ENCODE assay signal across 11 cellular contexts in genomic region chr1:154977762-154978161, GRCh38. TPM values are rescaled to one million over a fixed set of nuclear protein-coding genes. Genes with fewer than 3 reads are reported as not detected.
DNase-seq lines count a peak whose midpoint lies in the region; ATAC-seq, FAIRE-seq and TF ChIP-seq lines count a peak whose summit lies in the region.
"Not testable (repeated sequence)": the region's sequence is repeated elsewhere in the genome, so short reads cannot be mapped to it uniquely, and the experiment has no call there.
"Had no signal": no experiment of that assay in that cellular context is flagged by ENCODE, and none has a peak within 500 bp of the region (broad histone marks: within the 10 kb centered on the region; RNA-seq: fewer than 3 reads in every experiment).

No MANE protein-coding gene starts in this region.

- H3K27ac ChIP-seq in CD4-positive, CD25-positive, alpha-beta regulatory T cell (ENCODE audit: insufficient read depth, low read length, poor library complexity, severe bottlenecking) = not testable (repeated sequence)
- H3K27ac ChIP-seq in Karpas-422 (ENCODE audit: low read length) (peak overlapping the region; percentile 94), RWPE2 (ENCODE audit: poor library complexity, severe bottlenecking) (peak overlapping the region; percentile 99), K562 (ENCODE audit: extremely low read depth, low read depth, low read length) (peak overlapping the region; percentile 99; the same call in 2 of the 3 replicates)

- H3K9ac ChIP-seq in Karpas-422 (ENCODE audit: low read length) = not testable (repeated sequence)
- peak overlapping the region in 1 of 2 experiments; percentile 97; a peak in 2 of 4 replicates for H3K9ac ChIP-seq in K562 (ENCODE audit: insufficient read depth in 1 of 2, low read depth in 2 of 2, low read length in 2 of 2)

- peak overlapping the region in 3 of 4 donors; percentile 20 to 35 (median 22) for H3K4me3 Mint-ChIP-seq in CD4-positive, CD25-positive, alpha-beta regulatory T cell
- H3K4me3 Mint-ChIP-seq in activated B cell treated with CpG ODN at 0.5 μM for 24 hours = not testable (repeated sequence)
- H3K4me3 Mint-ChIP-seq in activated T-cell treated with anti-CD3 and anti-CD28 coated beads, Interleukin-2, amount 50 U/mL, for 72 hours = peak overlapping the region in 1 of 2 donors; percentile 37
- peak overlapping the region; percentile 46 for H3K4me3 Mint-ChIP-seq in natural killer cell treated with Interleukin-12 subunit alpha and Interleukin-12 subunit beta and Interleukin-15 and Interleukin-18, amount 100 ng/mL, for 72 hours

- H2AFZ ChIP-seq in Karpas-422 (ENCODE audit: low read length); K562 (ENCODE audit: low read depth, low read length): not testable (repeated sequence)

- H3K9me3 ChIP-seq in CD4-positive, CD25-positive, alpha-beta regulatory T cell (ENCODE audit: control insufficient read depth in 2 of 2, low read length in 2 of 2); Karpas-422 (ENCODE audit: low read length); RWPE2 (ENCODE audit: severe bottlenecking); K562 (replicated peaks; ENCODE audit: control insufficient read depth, insufficient read depth, low read depth, low read length): not testable (repeated sequence)

- H3K27me3 Mint-ChIP-seq in CD4-positive, CD25-positive, alpha-beta regulatory T cell; activated B cell treated with CpG ODN at 0.5 μM for 24 hours; activated T-cell treated with anti-CD3 and anti-CD28 coated beads, Interleukin-2, amount 50 U/mL, for 72 hours (ENCODE audit: low read depth); natural killer cell treated with Interleukin-12 subunit alpha and Interleukin-12 subunit beta and Interleukin-15 and Interleukin-18, amount 100 ng/mL, for 72 hours: not testable (repeated sequence)

- not testable (repeated sequence) for H3K9me2 ChIP-seq in Karpas-422 (replicated peaks; ENCODE audit: insufficient read depth, low read length)

- intact Hi-C loops in activated B cell treated with CpG ODN at 0.5 μM for 24 hours (cut with micrococcal nuclease) = loop anchor here (10.0 kb wide), 1 partner anchor 197 kb away; the partner anchor contains the start of genes KRTCAP2 and TRIM46
- intact Hi-C loops in K562 (cut with micrococcal nuclease) = not testable (repeated sequence)

- not testable (repeated sequence) for BruUV-seq in K562 (replicated peaks; lab: Mats Ljungman, UMichigan)

- FAIRE-seq in K562 (lab: Jason Lieb, UNC) = not testable (repeated sequence)

- H3K4me2 ChIP-seq in Karpas-422 (ENCODE audit: low read depth, low read length, poor library complexity, severe bottlenecking) (peak overlapping the region; percentile 23), K562 (ENCODE audit: insufficient read depth, low read length) (peak overlapping the region; percentile 98; the same call in 1 of the 2 replicates)

- H3K36me3 ChIP-seq in CD4-positive, CD25-positive, alpha-beta regulatory T cell (ENCODE audit: control insufficient read depth, insufficient read depth, low read length) = not testable (repeated sequence)
- H3K36me3 ChIP-seq in Karpas-422 (ENCODE audit: insufficient read depth, low read length) (peaks cover 26% of the 10 kb centered on the region), RWPE2 (ENCODE audit: low read depth) (peaks cover 43% of the 10 kb centered on the region), K562 (ENCODE audit: control insufficient read depth, insufficient read depth, low read length) (peaks cover 36% of the 10 kb centered on the region)

- not testable (repeated sequence) for TF ChIP-seq POLR2A in K562 (conservative IDR thresholded peaks at IDR 0.05)

- H3K9me3 Mint-ChIP-seq in CD4-positive, CD25-positive, alpha-beta regulatory T cell; activated B cell treated with CpG ODN at 0.5 μM for 24 hours; activated T-cell treated with anti-CD3 and anti-CD28 coated beads, Interleukin-2, amount 50 U/mL, for 72 hours; natural killer cell treated with Interleukin-12 subunit alpha and Interleukin-12 subunit beta and Interleukin-15 and Interleukin-18, amount 100 ng/mL, for 72 hours: not testable (repeated sequence)

- WGBS in K562 (ENCODE audit: insufficient coverage, low coverage, missing lambda C conversion rate) = 25% methylated on average over 3 of the region's 3 CpGs

- not testable (repeated sequence) for TF ChIP-seq CTCF in RWPE2 (IDR thresholded peaks at IDR 0.05; ENCODE audit: poor library complexity, severe bottlenecking); activated B cell treated with CpG ODN at 0.5 μM for 24 hours (IDR thresholded peaks at IDR 0.05); K562 (IDR thresholded peaks at IDR 0.05 in 2 of 3, conservative IDR thresholded peaks at IDR 0.05 in 1 of 3; ENCODE audit: insufficient read depth in 2 of 3, low read depth in 1 of 3, low read length in 3 of 3)

- DNase-seq in CD4-positive, CD25-positive, alpha-beta regulatory T cell; Karpas-422; RWPE2 (ENCODE audit: low spot score); activated B cell treated with CpG ODN at 0.5 μM for 24 hours; activated T-cell treated with anti-CD3 and anti-CD28 coated beads, Interleukin-2, amount 50 U/mL, for 72 hours; K562 (ENCODE audit: extremely low read depth in 1 of 4, low spot score in 3 of 4); natural killer cell treated with Interleukin-12 subunit alpha and Interleukin-12 subunit beta and Interleukin-15 and Interleukin-18, amount 100 ng/mL, for 72 hours (ENCODE audit: low spot score): not testable (repeated sequence)

- H3K4me3 ChIP-seq in CD4-positive, CD25-positive, alpha-beta regulatory T cell (ENCODE audit: low read depth, low read length); Karpas-422 (ENCODE audit: low read length); RWPE2 (ENCODE audit: severe bottlenecking): not testable (repeated sequence)
- peak overlapping the region; percentile 10; the same call in 1 of the 2 replicates for H3K4me3 ChIP-seq in K562

- not testable (repeated sequence) for H3K9me1 ChIP-seq in K562 (ENCODE audit: control insufficient read depth, insufficient read depth, low read length)

- H3K79me2 ChIP-seq in Karpas-422 (ENCODE audit: low read length) = peaks cover 46% of the 10 kb centered on the region
- H3K79me2 ChIP-seq in K562 (ENCODE audit: control insufficient read depth, insufficient read depth, low read length) = peaks cover 65% of the 10 kb centered on the region

- CTCF ChIA-PET in activated B cell treated with CpG ODN at 0.5 μM for 24 hours (lab: Charles Lee); K562 (lab: Yijun Ruan, JAX; ENCODE audit: low intra/inter-chr PET ratio): not testable (repeated sequence)

- H3K4me1 ChIP-seq in CD4-positive, CD25-positive, alpha-beta regulatory T cell (ENCODE audit: control insufficient read depth, insufficient read depth, low read length, poor library complexity, severe bottlenecking) = peaks cover 33% of the 10 kb centered on the region
- peaks cover 33% of the 10 kb centered on the region for H3K4me1 ChIP-seq in Karpas-422 (ENCODE audit: low read length)
- peaks cover 10% of the 10 kb centered on the region for H3K4me1 ChIP-seq in RWPE2 (ENCODE audit: insufficient read depth, poor library complexity, severe bottlenecking)
- H3K4me1 ChIP-seq in K562 (replicated peaks in 1 of 2; ENCODE audit: control insufficient read depth in 2 of 2, insufficient read depth in 2 of 2, low read length in 2 of 2) = peaks cover 22% of the 10 kb centered on the region in 2 experiments

- not testable (repeated sequence) for H3K36me3 Mint-ChIP-seq in CD4-positive, CD25-positive, alpha-beta regulatory T cell; activated T-cell treated with anti-CD3 and anti-CD28 coated beads, Interleukin-2, amount 50 U/mL, for 72 hours (ENCODE audit: insufficient read depth in 2 of 2); natural killer cell treated with Interleukin-12 subunit alpha and Interleukin-12 subunit beta and Interleukin-15 and Interleukin-18, amount 100 ng/mL, for 72 hours
- H3K36me3 Mint-ChIP-seq in activated B cell treated with CpG ODN at 0.5 μM for 24 hours (ENCODE audit: low read depth) = peaks cover 13% of the 10 kb centered on the region

- TF ChIP-seq RAD21 in K562 (CRISPR knock-in tag; conservative IDR thresholded peaks at IDR 0.05 in 1 of 2, IDR thresholded peaks at IDR 0.05 in 1 of 2) = not testable (repeated sequence)

- TF ChIP-seq EP300 in K562 (IDR thresholded peaks at IDR 0.05; ENCODE audit: low read length) = not testable (repeated sequence)

- H3K4me1 Mint-ChIP-seq in CD4-positive, CD25-positive, alpha-beta regulatory T cell; activated T-cell treated with anti-CD3 and anti-CD28 coated beads, Interleukin-2, amount 50 U/mL, for 72 hours (ENCODE audit: low read depth); natural killer cell treated with Interleukin-12 subunit alpha and Interleukin-12 subunit beta and Interleukin-15 and Interleukin-18, amount 100 ng/mL, for 72 hours (ENCODE audit: low read depth in 2 of 2): not testable (repeated sequence)
- H3K4me1 Mint-ChIP-seq in activated B cell treated with CpG ODN at 0.5 μM for 24 hours = peaks cover 12% of the 10 kb centered on the region

- H4K20me1 ChIP-seq in Karpas-422 (ENCODE audit: insufficient read depth, low read depth, low read length); K562 (replicated peaks; ENCODE audit: control insufficient read depth, insufficient read depth, low read length): not testable (repeated sequence)

- H3K27ac Mint-ChIP-seq in CD4-positive, CD25-positive, alpha-beta regulatory T cell = peak overlapping the region in 1 of 3 donors; percentile 48
- peak overlapping the region; percentile 71 for H3K27ac Mint-ChIP-seq in activated B cell treated with CpG ODN at 0.5 μM for 24 hours
- peak overlapping the region; percentile 55 for H3K27ac Mint-ChIP-seq in activated T-cell treated with anti-CD3 and anti-CD28 coated beads, Interleukin-2, amount 50 U/mL, for 72 hours
- H3K27ac Mint-ChIP-seq in natural killer cell treated with Interleukin-12 subunit alpha and Interleukin-12 subunit beta and Interleukin-15 and Interleukin-18, amount 100 ng/mL, for 72 hours = not testable (repeated sequence)

- not testable (repeated sequence) for H3K27me3 ChIP-seq in CD4-positive, CD25-positive, alpha-beta regulatory T cell (ENCODE audit: control insufficient read depth, insufficient read depth, low read length); Karpas-422 (ENCODE audit: low read length); RWPE2 (ENCODE audit: insufficient read depth, poor library complexity, severe bottlenecking); K562 (ENCODE audit: control insufficient read depth in 2 of 2, insufficient read depth in 2 of 2, low read length in 2 of 2)

- POLR2A ChIA-PET in activated B cell treated with CpG ODN at 0.5 μM for 24 hours (lab: Charles Lee) = interaction anchor here (0.5 to 0.6 kb wide), 2 partner anchors 17 to 706 kb away, joined by 5 to 7 read pairs; no protein-coding TSS in a partner anchor
- POLR2A ChIA-PET in K562 (lab: Yijun Ruan, JAX) = interaction anchor here (1.3 to 8.3 kb wide), 5 partner anchors 12 to 296 kb away, joined by 3 to 80 read pairs (median 16); partner anchors contain the start of genes CLK2, LENEP and PYGO2

- in situ Hi-C loops in K562 (cut with MboI) = not testable (repeated sequence)

- ATAC-seq in CD4-positive, CD25-positive, alpha-beta regulatory T cell (ENCODE audit: low read depth in 2 of 2); RWPE2 (ENCODE audit: low read depth); activated B cell treated with CpG ODN at 0.5 μM for 24 hours (ENCODE audit: low read depth); activated T-cell treated with anti-CD3 and anti-CD28 coated beads, Interleukin-2, amount 50 U/mL, for 72 hours (replicated peaks in 1 of 2); K562; natural killer cell treated with Interleukin-12 subunit alpha and Interleukin-12 subunit beta and Interleukin-15 and Interleukin-18, amount 100 ng/mL, for 72 hours: not testable (repeated sequence)

RNA-seq across cellular contexts. Expression of gene CKS1B, which starts 3.3 kb away (rescaled TPM):
- total RNA-seq in CD4-positive, CD25-positive, alpha-beta regulatory T cell = 8.5 TPM
- 10 to 100 TPM; 51.3 to 60.0 (median 56.4) TPM for polyA plus RNA-seq in CD4-positive, CD25-positive, alpha-beta regulatory T cell
- 110 and 225 TPM in 2 replicates for total RNA-seq in Karpas-422 (2014; rRNA removed; shearing (Covaris generic); ENCODE audit: low replicate concordance)
- 25.3 and 26.6 TPM in 2 replicates for total RNA-seq in activated B cell treated with CpG ODN at 0.5 μM for 24 hours
- 100 to 1,000 TPM; 251 to 304 TPM for total RNA-seq in activated T-cell treated with anti-CD3 and anti-CD28 coated beads, Interleukin-2, amount 50 U/mL, for 72 hours
- 61.9 and 74.9 TPM in 2 replicates for total RNA-seq in K562 (2011; cell fraction: chromatin; rRNA removed; ENCODE audit: low replicate concordance)
- 70.0 and 71.3 TPM in 2 replicates for total RNA-seq in K562 (2011; cell fraction: nucleolus; rRNA removed)
- total RNA-seq in K562 (2011; cell fraction: nucleoplasm; rRNA removed) = 120 and 182 TPM in 2 replicates
- 215 and 262 TPM in 2 replicates for total RNA-seq in K562 (2014; rRNA removed)
- 364 and 410 TPM in 2 replicates for total RNA-seq in K562 (2014; rRNA removed; fragmentation: Illumina TruSeq; extraction: Trizol)
- total RNA-seq in K562 (2015; rRNA removed; fragmentation: Illumina TruSeq; extraction: Trizol) = 269 and 292 TPM in 2 replicates
- 256 and 270 TPM in 2 replicates for total RNA-seq in K562 (2021)
- 754 and 835 TPM in 2 replicates for polyA plus RNA-seq in K562 (2011; rRNA removed)
- 831 and 1,136 TPM in 2 replicates for polyA plus RNA-seq in K562 (2011; cell fraction: cytosol; rRNA removed)
- polyA plus RNA-seq in K562 (2011; cell fraction: nucleus; rRNA removed) = 223 and 387 TPM in 2 replicates
- 544 and 581 TPM in 2 replicates for polyA plus RNA-seq in K562 (2012)
- polyA plus RNA-seq in K562 (2014; fragmentation: Illumina TruSeq; extraction: Trizol) = 611 and 624 TPM in 2 replicates
- 1,000 to 10,000 TPM; 1,039 to 1,103 TPM for polyA plus RNA-seq in K562 (2014; fragmentation: Nextera tagmentation; extraction: Ambion mirVana)
- 460 and 477 TPM in 2 replicates for polyA plus RNA-seq in K562 (2014; rRNA removed)
- 383 and 393 TPM in 2 replicates for polyA minus RNA-seq in K562 (2011; rRNA and poly(A)+ RNA removed)
- polyA minus RNA-seq in K562 (2011; cell fraction: cytosol; rRNA and poly(A)+ RNA removed) = 80.9 and 85.6 TPM in 2 replicates
- polyA minus RNA-seq in K562 (2011; cell fraction: nucleus; rRNA and poly(A)+ RNA removed) = 24.2 and 63.2 TPM in 2 replicates
- 10 to 100 TPM; 52.4 to 72.9 TPM for total RNA-seq in natural killer cell treated with Interleukin-12 subunit alpha and Interleukin-12 subunit beta and Interleukin-15 and Interleukin-18, amount 100 ng/mL, for 72 hours

RNA-seq across cellular contexts. Expression of gene FLAD1, which starts 5.4 kb away (rescaled TPM):
- 39.1 TPM for total RNA-seq in CD4-positive, CD25-positive, alpha-beta regulatory T cell
- 10 to 100 TPM; 41.0 to 60.3 (median 44.0) TPM for polyA plus RNA-seq in CD4-positive, CD25-positive, alpha-beta regulatory T cell
- 48.7 and 57.3 TPM in 2 replicates for total RNA-seq in Karpas-422 (2014; rRNA removed; shearing (Covaris generic); ENCODE audit: low replicate concordance)
- total RNA-seq in activated B cell treated with CpG ODN at 0.5 μM for 24 hours = 64.1 and 69.0 TPM in 2 replicates
- 10 to 100 TPM; 45.5 to 55.1 TPM for total RNA-seq in activated T-cell treated with anti-CD3 and anti-CD28 coated beads, Interleukin-2, amount 50 U/mL, for 72 hours
- total RNA-seq in K562 (2011; cell fraction: chromatin; rRNA removed; ENCODE audit: low replicate concordance) = 46.3 and 135 TPM in 2 replicates
- total RNA-seq in K562 (2011; cell fraction: nucleolus; rRNA removed) = 130 and 141 TPM in 2 replicates
- total RNA-seq in K562 (2011; cell fraction: nucleoplasm; rRNA removed) = 76.0 and 76.6 TPM in 2 replicates
- 67.0 and 87.6 TPM in 2 replicates for total RNA-seq in K562 (2014; rRNA removed)
- total RNA-seq in K562 (2014; rRNA removed; fragmentation: Illumina TruSeq; extraction: Trizol) = 41.3 and 56.1 TPM in 2 replicates
- total RNA-seq in K562 (2015; rRNA removed; fragmentation: Illumina TruSeq; extraction: Trizol) = 65.8 and 68.6 TPM in 2 replicates
- total RNA-seq in K562 (2021) = 74.4 and 79.8 TPM in 2 replicates
- 61.2 and 75.6 TPM in 2 replicates for polyA plus RNA-seq in K562 (2011; rRNA removed)
- polyA plus RNA-seq in K562 (2011; cell fraction: cytosol; rRNA removed) = 82.9 and 126 TPM in 2 replicates
- polyA plus RNA-seq in K562 (2011; cell fraction: nucleus; rRNA removed) = 209 and 292 TPM in 2 replicates
- polyA plus RNA-seq in K562 (2012) = 54.0 and 57.9 TPM in 2 replicates
- polyA plus RNA-seq in K562 (2014; fragmentation: Illumina TruSeq; extraction: Trizol) = 78.8 and 82.3 TPM in 2 replicates
- polyA plus RNA-seq in K562 (2014; fragmentation: Nextera tagmentation; extraction: Ambion mirVana) = 10 to 100 TPM; 24.9 to 46.7 TPM
- polyA plus RNA-seq in K562 (2014; rRNA removed) = 85.8 and 98.9 TPM in 2 replicates
- polyA minus RNA-seq in K562 (2011; rRNA and poly(A)+ RNA removed) = 50.8 and 69.7 TPM in 2 replicates
- polyA minus RNA-seq in K562 (2011; cell fraction: cytosol; rRNA and poly(A)+ RNA removed) = 40.4 and 52.6 TPM in 2 replicates
- polyA minus RNA-seq in K562 (2011; cell fraction: nucleus; rRNA and poly(A)+ RNA removed) = 49.7 and 53.7 TPM in 2 replicates
- 10 to 100 TPM; 53.1 to 84.2 TPM for total RNA-seq in natural killer cell treated with Interleukin-12 subunit alpha and Interleukin-12 subunit beta and Interleukin-15 and Interleukin-18, amount 100 ng/mL, for 72 hours

RNA-seq across cellular contexts. Expression of gene SHC1, which starts 7.2 kb away (rescaled TPM):
- 71.3 TPM for total RNA-seq in CD4-positive, CD25-positive, alpha-beta regulatory T cell
- 10 to 100 TPM; 27.0 to 40.3 (median 30.3) TPM for polyA plus RNA-seq in CD4-positive, CD25-positive, alpha-beta regulatory T cell
- 27.8 and 35.3 TPM in 2 replicates for total RNA-seq in Karpas-422 (2014; rRNA removed; shearing (Covaris generic); ENCODE audit: low replicate concordance)
- 59.3 and 60.9 TPM in 2 replicates for total RNA-seq in activated B cell treated with CpG ODN at 0.5 μM for 24 hours
- total RNA-seq in activated T-cell treated with anti-CD3 and anti-CD28 coated beads, Interleukin-2, amount 50 U/mL, for 72 hours = 10 to 100 TPM; 55.8 to 58.6 TPM
- total RNA-seq in K562 (2011; cell fraction: chromatin; rRNA removed; ENCODE audit: low replicate concordance) = 85.7 and 174 TPM in 2 replicates
- total RNA-seq in K562 (2011; cell fraction: nucleolus; rRNA removed) = 69.6 and 76.4 TPM in 2 replicates
- total RNA-seq in K562 (2011; cell fraction: nucleoplasm; rRNA removed) = 94.4 and 106 TPM in 2 replicates
- total RNA-seq in K562 (2014; rRNA removed) = 51.9 and 57.2 TPM in 2 replicates
- total RNA-seq in K562 (2014; rRNA removed; fragmentation: Illumina TruSeq; extraction: Trizol) = 34.1 and 35.4 TPM in 2 replicates
- total RNA-seq in K562 (2015; rRNA removed; fragmentation: Illumina TruSeq; extraction: Trizol) = 34.4 and 35.9 TPM in 2 replicates
- 66.4 and 68.4 TPM in 2 replicates for total RNA-seq in K562 (2021)
- 64.8 and 81.2 TPM in 2 replicates for polyA plus RNA-seq in K562 (2011; rRNA removed)
- polyA plus RNA-seq in K562 (2011; cell fraction: cytosol; rRNA removed) = 63.5 and 90.8 TPM in 2 replicates
- 143 and 200 TPM in 2 replicates for polyA plus RNA-seq in K562 (2011; cell fraction: nucleus; rRNA removed)
- polyA plus RNA-seq in K562 (2012) = 57.8 and 71.5 TPM in 2 replicates
- polyA plus RNA-seq in K562 (2014; fragmentation: Illumina TruSeq; extraction: Trizol) = 93.7 and 113 TPM in 2 replicates
- 1 to 10 TPM; 4.1 to 5.4 TPM for polyA plus RNA-seq in K562 (2014; fragmentation: Nextera tagmentation; extraction: Ambion mirVana)
- 57.7 and 58.0 TPM in 2 replicates for polyA plus RNA-seq in K562 (2014; rRNA removed)
- polyA minus RNA-seq in K562 (2011; rRNA and poly(A)+ RNA removed) = 45.0 and 49.1 TPM in 2 replicates
- 30.6 and 37.4 TPM in 2 replicates for polyA minus RNA-seq in K562 (2011; cell fraction: cytosol; rRNA and poly(A)+ RNA removed)
- 22.3 and 27.7 TPM in 2 replicates for polyA minus RNA-seq in K562 (2011; cell fraction: nucleus; rRNA and poly(A)+ RNA removed)
- total RNA-seq in natural killer cell treated with Interleukin-12 subunit alpha and Interleukin-12 subunit beta and Interleukin-15 and Interleukin-18, amount 100 ng/mL, for 72 hours = 10 to 100 TPM; 72.3 to 72.7 TPM

RNA-seq across cellular contexts. Expression of gene LENEP, which starts 15.6 kb away (rescaled TPM):
- total RNA-seq in CD4-positive, CD25-positive, alpha-beta regulatory T cell = not detected
- polyA plus RNA-seq in CD4-positive, CD25-positive, alpha-beta regulatory T cell = not detected
- total RNA-seq in Karpas-422 (2014; rRNA removed; shearing (Covaris generic); ENCODE audit: low replicate concordance) = 2.6 TPM in 1 of 2 replicates, not detected in the other
- total RNA-seq in activated B cell treated with CpG ODN at 0.5 μM for 24 hours (1.8 and 2.4 TPM in 2 replicates), K562 (2014; rRNA removed) (0.24 and 0.86 TPM in 2 replicates), K562 (2014; rRNA removed; fragmentation: Illumina TruSeq; extraction: Trizol) (0.47 TPM in 1 of 2 replicates, not detected in the other), K562 (2015; rRNA removed; fragmentation: Illumina TruSeq; extraction: Trizol) (0.45 and 0.87 TPM in 2 replicates), K562 (2021) (0.56 TPM in 1 of 2 replicates, not detected in the other)
- total RNA-seq in activated T-cell treated with anti-CD3 and anti-CD28 coated beads, Interleukin-2, amount 50 U/mL, for 72 hours = 1 to 10 TPM in 1 of 2 donors, under 1 TPM in 1; 0.65 to 2.3 TPM
- total RNA-seq in K562 (2011; cell fraction: chromatin; rRNA removed; ENCODE audit: low replicate concordance) = 4.5 and 15.4 TPM in 2 replicates
- 2.9 and 8.3 TPM in 2 replicates for total RNA-seq in K562 (2011; cell fraction: nucleolus; rRNA removed)
- total RNA-seq in K562 (2011; cell fraction: nucleoplasm; rRNA removed) = 7.6 and 10.0 TPM in 2 replicates
- polyA plus RNA-seq in K562 (2011; rRNA removed) (not detected in 2 replicates), K562 (2014; fragmentation: Illumina TruSeq; extraction: Trizol) (not detected in 2 replicates), K562 (2014; fragmentation: Nextera tagmentation; extraction: Ambion mirVana) (not detected), K562 (2014; rRNA removed) (0.23 and 0.35 TPM in 2 replicates)
- not detected in 2 replicates for polyA plus RNA-seq in K562 (2011; cell fraction: cytosol; rRNA removed)
- polyA plus RNA-seq in K562 (2011; cell fraction: nucleus; rRNA removed) = 1.0 and 1.1 TPM in 2 replicates
- polyA plus RNA-seq in K562 (2012) = 0.17 and 0.59 TPM in 2 replicates
- 1.4 and 3.2 TPM in 2 replicates for polyA minus RNA-seq in K562 (2011; rRNA and poly(A)+ RNA removed)
- polyA minus RNA-seq in K562 (2011; cell fraction: cytosol; rRNA and poly(A)+ RNA removed) = not detected in 2 replicates
- polyA minus RNA-seq in K562 (2011; cell fraction: nucleus; rRNA and poly(A)+ RNA removed) = 1.1 and 3.6 TPM in 2 replicates
- total RNA-seq in natural killer cell treated with Interleukin-12 subunit alpha and Interleukin-12 subunit beta and Interleukin-15 and Interleukin-18, amount 100 ng/mL, for 72 hours = 1 to 10 TPM in 1 of 2 donors, under 1 TPM in 1; 0.48 to 4.3 TPM
- total RNA-seq: H4, MCF 10A, Peyer's patch, Right ventricle myocardium superior had no signal

RNA-seq across cellular contexts. Expression of gene PYGO2, which starts 16.2 kb away (rescaled TPM):
- 41.9 TPM for total RNA-seq in CD4-positive, CD25-positive, alpha-beta regulatory T cell
- polyA plus RNA-seq in CD4-positive, CD25-positive, alpha-beta regulatory T cell = 10 to 100 TPM; 30.2 to 47.3 (median 46.9) TPM
- total RNA-seq in Karpas-422 (2014; rRNA removed; shearing (Covaris generic); ENCODE audit: low replicate concordance) = 37.3 and 44.4 TPM in 2 replicates
- total RNA-seq in activated B cell treated with CpG ODN at 0.5 μM for 24 hours = 33.1 and 38.1 TPM in 2 replicates
- total RNA-seq in activated T-cell treated with anti-CD3 and anti-CD28 coated beads, Interleukin-2, amount 50 U/mL, for 72 hours = 10 to 100 TPM; 43.6 to 45.3 TPM
- total RNA-seq in K562 (2011; cell fraction: chromatin; rRNA removed; ENCODE audit: low replicate concordance) = 24.1 and 50.9 TPM in 2 replicates
- 40.4 and 41.1 TPM in 2 replicates for total RNA-seq in K562 (2011; cell fraction: nucleolus; rRNA removed)
- total RNA-seq in K562 (2011; cell fraction: nucleoplasm; rRNA removed) = 36.8 and 44.0 TPM in 2 replicates
- total RNA-seq in K562 (2014; rRNA removed) = 18.2 and 28.9 TPM in 2 replicates
- total RNA-seq in K562 (2014; rRNA removed; fragmentation: Illumina TruSeq; extraction: Trizol) = 15.2 and 15.8 TPM in 2 replicates
- 17.7 and 18.1 TPM in 2 replicates for total RNA-seq in K562 (2015; rRNA removed; fragmentation: Illumina TruSeq; extraction: Trizol)
- total RNA-seq in K562 (2021) = 36.2 and 36.7 TPM in 2 replicates
- polyA plus RNA-seq in K562 (2011; rRNA removed) = 23.5 and 28.3 TPM in 2 replicates
- 26.2 and 37.5 TPM in 2 replicates for polyA plus RNA-seq in K562 (2011; cell fraction: cytosol; rRNA removed)
- polyA plus RNA-seq in K562 (2011; cell fraction: nucleus; rRNA removed) = 43.0 and 57.2 TPM in 2 replicates
- 25.4 and 27.4 TPM in 2 replicates for polyA plus RNA-seq in K562 (2012)
- polyA plus RNA-seq in K562 (2014; fragmentation: Illumina TruSeq; extraction: Trizol) = 32.5 and 34.3 TPM in 2 replicates
- polyA plus RNA-seq in K562 (2014; fragmentation: Nextera tagmentation; extraction: Ambion mirVana) = 1 to 10 TPM; 8.3 to 8.6 TPM
- polyA plus RNA-seq in K562 (2014; rRNA removed) = 24.6 and 28.1 TPM in 2 replicates
- 14.7 and 16.1 TPM in 2 replicates for polyA minus RNA-seq in K562 (2011; rRNA and poly(A)+ RNA removed)
- 13.7 and 16.1 TPM in 2 replicates for polyA minus RNA-seq in K562 (2011; cell fraction: cytosol; rRNA and poly(A)+ RNA removed)
- polyA minus RNA-seq in K562 (2011; cell fraction: nucleus; rRNA and poly(A)+ RNA removed) = 13.5 and 15.3 TPM in 2 replicates
- total RNA-seq in natural killer cell treated with Interleukin-12 subunit alpha and Interleukin-12 subunit beta and Interleukin-15 and Interleukin-18, amount 100 ng/mL, for 72 hours = 10 to 100 TPM; 27.4 to 36.0 TPM
